Comparison of ENCODE assay signal across 1 cellular context in the genomic region with DNA sequence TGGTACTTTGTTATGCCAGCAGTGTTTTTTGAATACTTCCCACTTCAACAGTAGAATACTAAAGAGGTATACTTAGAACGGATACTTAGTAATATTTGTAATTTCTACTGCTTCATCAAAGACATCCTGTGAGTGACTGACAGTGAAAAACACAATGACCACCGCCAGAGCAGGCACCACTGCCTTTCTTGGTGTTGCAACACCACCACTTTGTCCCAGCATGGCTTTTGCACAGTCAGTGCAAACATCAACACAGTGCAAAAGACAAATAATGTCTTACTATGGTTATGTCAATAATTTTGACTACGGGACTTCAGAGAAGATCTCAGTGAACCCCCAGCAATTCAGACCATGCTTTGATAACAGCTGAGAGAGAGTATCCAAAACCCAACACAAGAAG.
A peak's percentile ranks its signal among the peaks of the same experiment; 100 is the strongest.
TF ChIP-seq lines count a peak whose summit lies in the region.

No MANE protein-coding gene starts in this region.

TF ChIP-seq in HepG2, 621 proteins besides CTCF, POLR2A, EP300 and RAD21 (continued from another document and continues in another):
- TF ChIP-seq, protein P1, sequence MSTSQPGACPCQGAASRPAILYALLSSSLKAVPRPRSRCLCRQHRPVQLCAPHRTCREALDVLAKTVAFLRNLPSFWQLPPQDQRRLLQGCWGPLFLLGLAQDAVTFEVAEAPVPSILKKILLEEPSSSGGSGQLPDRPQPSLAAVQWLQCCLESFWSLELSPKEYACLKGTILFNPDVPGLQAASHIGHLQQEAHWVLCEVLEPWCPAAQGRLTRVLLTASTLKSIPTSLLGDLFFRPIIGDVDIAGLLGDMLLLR (CRISPR knock-in tag; IDR thresholded peaks at IDR 0.05), result no peak
- no peak for TF ChIP-seq ZNF557 (CRISPR knock-in tag; IDR thresholded peaks at IDR 0.05)
- no peak for TF ChIP-seq RFX1 (IDR thresholded peaks at IDR 0.05)
- TF ChIP-seq U2AF2 (IDR thresholded peaks at IDR 0.05; ENCODE audit: low read depth, low read length), result no peak
- TF ChIP-seq ZNF709 (CRISPR knock-in tag; IDR thresholded peaks at IDR 0.05), result no peak
- no peak for TF ChIP-seq ZNF660 (CRISPR knock-in tag; IDR thresholded peaks at IDR 0.05; ENCODE audit: borderline replicate concordance, low read depth)
- TF ChIP-seq, protein P2, sequence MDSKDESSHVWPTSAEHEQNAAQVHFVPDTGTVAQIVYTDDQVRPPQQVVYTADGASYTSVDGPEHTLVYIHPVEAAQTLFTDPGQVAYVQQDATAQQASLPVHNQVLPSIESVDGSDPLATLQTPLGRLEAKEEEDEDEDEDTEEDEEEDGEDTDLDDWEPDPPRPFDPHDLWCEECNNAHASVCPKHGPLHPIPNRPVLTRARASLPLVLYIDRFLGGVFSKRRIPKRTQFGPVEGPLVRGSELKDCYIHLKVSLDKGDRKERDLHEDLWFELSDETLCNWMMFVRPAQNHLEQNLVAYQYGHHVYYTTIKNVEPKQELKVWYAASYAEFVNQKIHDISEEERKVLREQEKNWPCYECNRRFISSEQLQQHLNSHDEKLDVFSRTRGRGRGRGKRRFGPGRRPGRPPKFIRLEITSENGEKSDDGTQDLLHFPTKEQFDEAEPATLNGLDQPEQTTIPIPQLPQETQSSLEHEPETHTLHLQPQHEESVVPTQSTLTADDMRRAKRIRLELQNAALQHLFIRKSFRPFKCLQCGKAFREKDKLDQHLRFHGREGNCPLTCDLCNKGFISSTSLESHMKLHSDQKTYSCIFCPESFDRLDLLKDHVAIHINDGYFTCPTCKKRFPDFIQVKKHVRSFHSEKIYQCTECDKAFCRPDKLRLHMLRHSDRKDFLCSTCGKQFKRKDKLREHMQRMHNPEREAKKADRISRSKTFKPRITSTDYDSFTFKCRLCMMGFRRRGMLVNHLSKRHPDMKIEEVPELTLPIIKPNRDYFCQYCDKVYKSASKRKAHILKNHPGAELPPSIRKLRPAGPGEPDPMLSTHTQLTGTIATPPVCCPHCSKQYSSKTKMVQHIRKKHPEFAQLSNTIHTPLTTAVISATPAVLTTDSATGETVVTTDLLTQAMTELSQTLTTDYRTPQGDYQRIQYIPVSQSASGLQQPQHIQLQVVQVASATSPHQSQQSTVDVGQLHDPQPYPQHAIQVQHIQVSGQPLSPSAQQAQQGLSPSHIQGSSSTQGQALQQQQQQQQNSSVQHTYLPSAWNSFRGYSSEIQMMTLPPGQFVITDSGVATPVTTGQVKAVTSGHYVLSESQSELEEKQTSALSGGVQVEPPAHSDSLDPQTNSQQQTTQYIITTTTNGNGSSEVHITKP (CRISPR knock-in tag; IDR thresholded peaks at IDR 0.05; ENCODE audit: low read depth), result no peak
- TF ChIP-seq PAX8 (CRISPR knock-in tag; IDR thresholded peaks at IDR 0.05; ENCODE audit: borderline replicate concordance), result no peak
- TF ChIP-seq, protein P3, sequence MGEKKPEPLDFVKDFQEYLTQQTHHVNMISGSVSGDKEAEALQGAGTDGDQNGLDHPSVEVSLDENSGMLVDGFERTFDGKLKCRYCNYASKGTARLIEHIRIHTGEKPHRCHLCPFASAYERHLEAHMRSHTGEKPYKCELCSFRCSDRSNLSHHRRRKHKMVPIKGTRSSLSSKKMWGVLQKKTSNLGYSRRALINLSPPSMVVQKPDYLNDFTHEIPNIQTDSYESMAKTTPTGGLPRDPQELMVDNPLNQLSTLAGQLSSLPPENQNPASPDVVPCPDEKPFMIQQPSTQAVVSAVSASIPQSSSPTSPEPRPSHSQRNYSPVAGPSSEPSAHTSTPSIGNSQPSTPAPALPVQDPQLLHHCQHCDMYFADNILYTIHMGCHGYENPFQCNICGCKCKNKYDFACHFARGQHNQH (CRISPR knock-in tag; IDR thresholded peaks at IDR 0.05), result peak; percentile 95
- TF ChIP-seq MBNL3 (CRISPR knock-in tag; conservative IDR thresholded peaks at IDR 0.05), result no peak
- TF ChIP-seq ZNF317 (CRISPR knock-in tag; IDR thresholded peaks at IDR 0.05), result no peak
- no peak for TF ChIP-seq ZNF24 (IDR thresholded peaks at IDR 0.05)
- TF ChIP-seq HNRNPH1 (optimal IDR thresholded peaks at IDR 0.05; ENCODE audit: low read depth, low read length), result no peak
- no peak for TF ChIP-seq SAFB2 (CRISPR knock-in tag; IDR thresholded peaks at IDR 0.05; ENCODE audit: borderline replicate concordance, low read depth)
- TF ChIP-seq EED (CRISPR knock-in tag; IDR thresholded peaks at IDR 0.05), result no peak
- TF ChIP-seq PBX2 (CRISPR knock-in tag; IDR thresholded peaks at IDR 0.05), result peak; percentile 56
- TF ChIP-seq HDAC6 (IDR thresholded peaks at IDR 0.05; ENCODE audit: low read depth, low read length), result no peak
- no peak for TF ChIP-seq TOE1 (CRISPR knock-in tag; IDR thresholded peaks at IDR 0.05)
- TF ChIP-seq, protein P4, sequence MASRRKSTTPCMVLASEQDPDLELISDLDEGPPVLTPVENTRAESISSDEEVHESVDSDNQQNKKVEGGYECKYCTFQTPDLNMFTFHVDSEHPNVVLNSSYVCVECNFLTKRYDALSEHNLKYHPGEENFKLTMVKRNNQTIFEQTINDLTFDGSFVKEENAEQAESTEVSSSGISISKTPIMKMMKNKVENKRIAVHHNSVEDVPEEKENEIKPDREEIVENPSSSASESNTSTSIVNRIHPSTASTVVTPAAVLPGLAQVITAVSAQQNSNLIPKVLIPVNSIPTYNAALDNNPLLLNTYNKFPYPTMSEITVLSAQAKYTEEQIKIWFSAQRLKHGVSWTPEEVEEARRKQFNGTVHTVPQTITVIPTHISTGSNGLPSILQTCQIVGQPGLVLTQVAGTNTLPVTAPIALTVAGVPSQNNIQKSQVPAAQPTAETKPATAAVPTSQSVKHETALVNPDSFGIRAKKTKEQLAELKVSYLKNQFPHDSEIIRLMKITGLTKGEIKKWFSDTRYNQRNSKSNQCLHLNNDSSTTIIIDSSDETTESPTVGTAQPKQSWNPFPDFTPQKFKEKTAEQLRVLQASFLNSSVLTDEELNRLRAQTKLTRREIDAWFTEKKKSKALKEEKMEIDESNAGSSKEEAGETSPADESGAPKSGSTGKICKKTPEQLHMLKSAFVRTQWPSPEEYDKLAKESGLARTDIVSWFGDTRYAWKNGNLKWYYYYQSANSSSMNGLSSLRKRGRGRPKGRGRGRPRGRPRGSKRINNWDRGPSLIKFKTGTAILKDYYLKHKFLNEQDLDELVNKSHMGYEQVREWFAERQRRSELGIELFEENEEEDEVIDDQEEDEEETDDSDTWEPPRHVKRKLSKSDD (CRISPR knock-in tag; IDR thresholded peaks at IDR 0.05; ENCODE audit: low read depth), result no peak
- TF ChIP-seq ZSCAN20 (CRISPR knock-in tag; IDR thresholded peaks at IDR 0.05; ENCODE audit: borderline replicate concordance), result no peak
- TF ChIP-seq RAD51 (IDR thresholded peaks at IDR 0.05; ENCODE audit: borderline replicate concordance), result no peak
- TF ChIP-seq, protein P5, sequence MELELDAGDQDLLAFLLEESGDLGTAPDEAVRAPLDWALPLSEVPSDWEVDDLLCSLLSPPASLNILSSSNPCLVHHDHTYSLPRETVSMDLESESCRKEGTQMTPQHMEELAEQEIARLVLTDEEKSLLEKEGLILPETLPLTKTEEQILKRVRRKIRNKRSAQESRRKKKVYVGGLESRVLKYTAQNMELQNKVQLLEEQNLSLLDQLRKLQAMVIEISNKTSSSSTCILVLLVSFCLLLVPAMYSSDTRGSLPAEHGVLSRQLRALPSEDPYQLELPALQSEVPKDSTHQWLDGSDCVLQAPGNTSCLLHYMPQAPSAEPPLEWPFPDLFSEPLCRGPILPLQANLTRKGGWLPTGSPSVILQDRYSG (CRISPR knock-in tag; IDR thresholded peaks at IDR 0.05), result no peak
- no peak for TF ChIP-seq ZNF672 (CRISPR knock-in tag; IDR thresholded peaks at IDR 0.05)
- TF ChIP-seq ZNF432 (CRISPR knock-in tag; IDR thresholded peaks at IDR 0.05; ENCODE audit: borderline replicate concordance), result no peak
- TF ChIP-seq SP4 (CRISPR knock-in tag; IDR thresholded peaks at IDR 0.05), result no peak
- TF ChIP-seq ZBTB34 (CRISPR knock-in tag; IDR thresholded peaks at IDR 0.05), result no peak; the same call in 1 of the 2 replicates
- TF ChIP-seq KAT7 (CRISPR knock-in tag; IDR thresholded peaks at IDR 0.05; ENCODE audit: borderline replicate concordance), result no peak
- no peak for TF ChIP-seq MTF1 (CRISPR knock-in tag; IDR thresholded peaks at IDR 0.05)
- no peak for TF ChIP-seq ZNF816 (CRISPR knock-in tag; IDR thresholded peaks at IDR 0.05; ENCODE audit: borderline replicate concordance)
- TF ChIP-seq SKI (IDR thresholded peaks at IDR 0.05; ENCODE audit: partially characterized antibody), result peak; percentile 32
- no peak for TF ChIP-seq ZKSCAN1 (IDR thresholded peaks at IDR 0.05; ENCODE audit: low read length)
- TF ChIP-seq, protein P6, sequence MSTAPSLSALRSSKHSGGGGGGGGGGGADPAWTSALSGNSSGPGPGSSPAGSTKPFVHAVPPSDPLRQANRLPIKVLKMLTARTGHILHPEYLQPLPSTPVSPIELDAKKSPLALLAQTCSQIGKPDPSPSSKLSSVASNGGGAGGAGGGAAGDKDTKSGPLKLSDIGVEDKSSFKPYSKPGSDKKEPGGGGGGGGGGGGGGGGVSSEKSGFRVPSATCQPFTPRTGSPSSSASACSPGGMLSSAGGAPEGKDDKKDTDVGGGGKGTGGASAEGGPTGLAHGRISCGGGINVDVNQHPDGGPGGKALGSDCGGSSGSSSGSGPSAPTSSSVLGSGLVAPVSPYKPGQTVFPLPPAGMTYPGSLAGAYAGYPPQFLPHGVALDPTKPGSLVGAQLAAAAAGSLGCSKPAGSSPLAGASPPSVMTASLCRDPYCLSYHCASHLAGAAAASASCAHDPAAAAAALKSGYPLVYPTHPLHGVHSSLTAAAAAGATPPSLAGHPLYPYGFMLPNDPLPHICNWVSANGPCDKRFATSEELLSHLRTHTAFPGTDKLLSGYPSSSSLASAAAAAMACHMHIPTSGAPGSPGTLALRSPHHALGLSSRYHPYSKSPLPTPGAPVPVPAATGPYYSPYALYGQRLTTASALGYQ (CRISPR knock-in tag; IDR thresholded peaks at IDR 0.05), result no peak
- TF ChIP-seq ZNF333 (CRISPR knock-in tag; IDR thresholded peaks at IDR 0.05; ENCODE audit: borderline replicate concordance), result no peak
- no peak for TF ChIP-seq TBL1XR1 (IDR thresholded peaks at IDR 0.05; ENCODE audit: borderline replicate concordance, low read length, partially characterized antibody)
- TF ChIP-seq, protein P7, sequence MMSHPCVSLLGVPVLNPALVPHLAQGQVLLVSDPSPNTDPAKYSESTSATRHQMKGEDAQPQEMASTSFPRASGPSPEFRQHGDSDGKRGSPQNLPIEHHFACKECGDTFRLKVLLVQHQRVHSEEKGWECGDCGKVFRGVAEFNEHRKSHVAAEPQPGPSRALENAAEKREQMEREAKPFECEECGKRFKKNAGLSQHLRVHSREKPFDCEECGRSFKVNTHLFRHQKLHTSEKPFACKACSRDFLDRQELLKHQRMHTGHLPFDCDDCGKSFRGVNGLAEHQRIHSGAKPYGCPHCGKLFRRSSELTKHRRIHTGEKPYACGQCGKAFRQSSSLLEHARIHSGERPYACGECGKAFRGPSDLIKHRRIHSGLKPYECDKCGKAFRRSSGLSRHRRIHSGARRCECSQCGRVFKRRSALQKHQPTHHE (CRISPR knock-in tag; IDR thresholded peaks at IDR 0.05; ENCODE audit: borderline replicate concordance), result no peak
- TF ChIP-seq ZC3H4 (CRISPR knock-in tag; IDR thresholded peaks at IDR 0.05; ENCODE audit: borderline replicate concordance), result no peak
- no peak for TF ChIP-seq CSRNP1 (CRISPR knock-in tag; IDR thresholded peaks at IDR 0.05)
- TF ChIP-seq BCLAF1 (IDR thresholded peaks at IDR 0.05), result no peak
